ENCODE assay signal across 1 cellular context in the genomic region with DNA sequence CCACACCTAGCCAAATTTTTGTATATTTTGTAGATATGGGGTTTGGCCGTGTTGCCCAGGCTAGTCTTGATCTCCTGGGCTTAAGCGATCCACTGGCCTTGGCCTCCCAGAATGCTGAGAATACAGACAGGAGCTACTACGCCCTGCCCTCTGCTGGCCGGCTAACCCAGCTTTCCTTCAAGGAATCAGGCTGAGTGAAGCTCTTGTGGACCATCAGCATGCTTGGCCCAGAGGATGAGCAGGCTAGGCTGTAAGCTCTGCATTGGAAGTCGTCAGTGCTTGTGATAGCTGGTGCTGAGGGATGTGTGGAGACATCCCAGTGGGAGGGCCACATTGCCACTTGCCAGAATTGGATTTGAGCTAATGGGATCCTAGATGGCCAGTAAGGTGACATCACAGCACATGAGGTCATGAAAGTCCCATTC.
TF ChIP-seq lines count a peak whose summit lies in the region.

No MANE protein-coding gene starts in this region.

TF ChIP-seq in HepG2, 621 proteins besides CTCF, POLR2A, EP300 and RAD21 (continued from another document):
- TF ChIP-seq ZHX2 (IDR thresholded peaks at IDR 0.05; ENCODE audit: low read depth), result no peak
- TF ChIP-seq ZHX2 (CRISPR knock-in tag; IDR thresholded peaks at IDR 0.05; ENCODE audit: borderline replicate concordance), result no peak
- TF ChIP-seq ZSCAN20 (CRISPR knock-in tag; IDR thresholded peaks at IDR 0.05; ENCODE audit: borderline replicate concordance), result no peak
- no peak for TF ChIP-seq PHF21A (CRISPR knock-in tag; IDR thresholded peaks at IDR 0.05)
- TF ChIP-seq ZNF839 (CRISPR knock-in tag; IDR thresholded peaks at IDR 0.05; ENCODE audit: borderline replicate concordance), result no peak
- no peak for TF ChIP-seq ZNF136 (CRISPR knock-in tag; IDR thresholded peaks at IDR 0.05; ENCODE audit: low read depth)
- TF ChIP-seq MTF2 (CRISPR knock-in tag; IDR thresholded peaks at IDR 0.05; ENCODE audit: borderline replicate concordance), result no peak
- TF ChIP-seq, protein P1, sequence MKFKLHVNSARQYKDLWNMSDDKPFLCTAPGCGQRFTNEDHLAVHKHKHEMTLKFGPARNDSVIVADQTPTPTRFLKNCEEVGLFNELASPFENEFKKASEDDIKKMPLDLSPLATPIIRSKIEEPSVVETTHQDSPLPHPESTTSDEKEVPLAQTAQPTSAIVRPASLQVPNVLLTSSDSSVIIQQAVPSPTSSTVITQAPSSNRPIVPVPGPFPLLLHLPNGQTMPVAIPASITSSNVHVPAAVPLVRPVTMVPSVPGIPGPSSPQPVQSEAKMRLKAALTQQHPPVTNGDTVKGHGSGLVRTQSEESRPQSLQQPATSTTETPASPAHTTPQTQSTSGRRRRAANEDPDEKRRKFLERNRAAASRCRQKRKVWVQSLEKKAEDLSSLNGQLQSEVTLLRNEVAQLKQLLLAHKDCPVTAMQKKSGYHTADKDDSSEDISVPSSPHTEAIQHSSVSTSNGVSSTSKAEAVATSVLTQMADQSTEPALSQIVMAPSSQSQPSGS (CRISPR knock-in tag; IDR thresholded peaks at IDR 0.05), result no peak
- TF ChIP-seq HOXA7 (CRISPR knock-in tag; IDR thresholded peaks at IDR 0.05), result no peak
- TF ChIP-seq SRY (CRISPR knock-in tag; IDR thresholded peaks at IDR 0.05), result no peak
- no peak for TF ChIP-seq KAT8 (CRISPR knock-in tag; IDR thresholded peaks at IDR 0.05)
- TF ChIP-seq CENPBD1 (CRISPR knock-in tag; IDR thresholded peaks at IDR 0.05; ENCODE audit: borderline replicate concordance, low read depth), result no peak
- TF ChIP-seq, protein P2, sequence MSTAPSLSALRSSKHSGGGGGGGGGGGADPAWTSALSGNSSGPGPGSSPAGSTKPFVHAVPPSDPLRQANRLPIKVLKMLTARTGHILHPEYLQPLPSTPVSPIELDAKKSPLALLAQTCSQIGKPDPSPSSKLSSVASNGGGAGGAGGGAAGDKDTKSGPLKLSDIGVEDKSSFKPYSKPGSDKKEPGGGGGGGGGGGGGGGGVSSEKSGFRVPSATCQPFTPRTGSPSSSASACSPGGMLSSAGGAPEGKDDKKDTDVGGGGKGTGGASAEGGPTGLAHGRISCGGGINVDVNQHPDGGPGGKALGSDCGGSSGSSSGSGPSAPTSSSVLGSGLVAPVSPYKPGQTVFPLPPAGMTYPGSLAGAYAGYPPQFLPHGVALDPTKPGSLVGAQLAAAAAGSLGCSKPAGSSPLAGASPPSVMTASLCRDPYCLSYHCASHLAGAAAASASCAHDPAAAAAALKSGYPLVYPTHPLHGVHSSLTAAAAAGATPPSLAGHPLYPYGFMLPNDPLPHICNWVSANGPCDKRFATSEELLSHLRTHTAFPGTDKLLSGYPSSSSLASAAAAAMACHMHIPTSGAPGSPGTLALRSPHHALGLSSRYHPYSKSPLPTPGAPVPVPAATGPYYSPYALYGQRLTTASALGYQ (CRISPR knock-in tag; IDR thresholded peaks at IDR 0.05), result no peak
- TF ChIP-seq POGK (CRISPR knock-in tag; conservative IDR thresholded peaks at IDR 0.05), result no peak
TF ChIP-seq in HepG2: peak in this region for 0.
